16 cellular contexts compared by ENCODE assay signal in the genomic region with DNA sequence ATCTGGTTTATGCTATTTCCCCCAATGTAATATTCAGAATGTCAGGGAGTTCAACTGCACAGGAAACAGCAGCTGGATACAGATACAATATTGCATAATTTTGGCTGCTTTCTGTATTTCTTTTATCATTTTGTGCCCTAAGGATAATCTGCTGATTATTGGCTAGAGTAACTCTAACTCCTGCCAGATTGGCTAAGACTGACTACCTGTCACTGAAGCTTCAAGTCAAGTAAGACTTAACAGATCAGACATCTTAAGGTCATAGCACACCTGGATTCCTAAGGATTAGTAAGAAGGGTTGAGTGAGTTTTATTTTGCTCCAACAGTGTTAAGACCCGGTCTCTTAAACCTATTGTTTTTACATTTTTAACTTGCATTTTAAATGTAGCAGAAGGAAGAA.
DNase-seq lines count a peak whose midpoint lies in the region; ATAC-seq and TF ChIP-seq lines count a peak whose summit lies in the region.
"Had no signal": no experiment of that assay in that cellular context is flagged by ENCODE, and none has a peak within 500 bp of the region (broad histone marks: within the 10 kb centered on the region; RNA-seq: fewer than 3 reads in every experiment).

No MANE protein-coding gene starts in this region.

- H3K27me3 ChIP-seq in CD4-positive, alpha-beta memory T cell (ENCODE audit: insufficient read depth, low read length) = no peaks in the 10 kb centered on the region

- no peaks in the 10 kb centered on the region for H3K36me3 ChIP-seq in CD4-positive, alpha-beta memory T cell (ENCODE audit: insufficient read depth, low read length)
- H3K36me3 ChIP-seq: BLaER1 treated with 17β-estradiol and CSF1 and Interleukin-3, amounts not matched to agents 10 nM and 100 nM had no signal

- H3K4me1 ChIP-seq in CD4-positive, alpha-beta memory T cell (ENCODE audit: insufficient read depth, low read length) = peaks cover 49% of the 10 kb centered on the region
- H3K4me1 ChIP-seq: A549; BLaER1 treated with 17β-estradiol and CSF1 and Interleukin-3, amounts not matched to agents 10 nM and 100 nM had no signal

- POLR2A ChIA-PET in activated CD4-positive, alpha-beta T cell treated with anti-CD3 and anti-CD28 coated beads, Interleukin-2, amount 10 ng/mL, durations not matched to agents 7 days and 5 days (lab: Charles Lee) = no interaction called here
- POLR2A ChIA-PET in CD4-positive, alpha-beta memory T cell (lab: Charles Lee; ENCODE audit: partially characterized antibody) = no interaction called here
- POLR2A ChIA-PET in activated CD4-positive, alpha-beta memory T cell treated with anti-CD3 and anti-CD28 coated beads, Interleukin-2, amount 10 ng/mL, durations not matched to agents 7 days and 5 days (lab: Charles Lee) = no interaction called here
- POLR2A ChIA-PET in MCF 10A (lab: Yijun Ruan, JAX) = no interaction called here

- no peak overlapping the region for H3K27ac ChIP-seq in CD4-positive, alpha-beta memory T cell (ENCODE audit: low read depth, low read length)
- H3K27ac ChIP-seq: A549; BLaER1 treated with 17β-estradiol and CSF1 and Interleukin-3, amounts not matched to agents 10 nM and 100 nM had no signal

- H3K4me3 Mint-ChIP-seq in activated CD4-positive, alpha-beta T cell treated with anti-CD3 and anti-CD28 coated beads, Interleukin-2, amount 10 ng/mL, durations not matched to agents 7 days and 5 days = no peak overlapping the region
- peak overlapping the region in 7 of 8 donors; percentile 9 to 68 (median 35) for H3K4me3 Mint-ChIP-seq in CD4-positive, alpha-beta memory T cell
- no peak overlapping the region for H3K4me3 Mint-ChIP-seq in activated CD4-positive, alpha-beta memory T cell treated with anti-CD3 and anti-CD28 coated beads, Interleukin-2, amount 10 ng/mL, durations not matched to agents 7 days and 5 days
- no peak overlapping the region for H3K4me3 Mint-ChIP-seq in MCF 10A (ENCODE audit: unreplicated experiment)

- intact Hi-C loops in CD4-positive, alpha-beta memory T cell (cut with micrococcal nuclease) = no loop called here
- intact Hi-C loops in MCF 10A (cut with micrococcal nuclease) = no loop called here

- DNase-seq in activated CD4-positive, alpha-beta T cell treated with anti-CD3 and anti-CD28 coated beads, Interleukin-2, amount 10 ng/mL, durations not matched to agents 7 days and 5 days = no peak
- DNase-seq in activated CD4-positive, alpha-beta T cell treated with anti-CD3 and anti-CD28 coated beads, Interleukin-2, amount 50 U/mL, for 1 hour = no peak
- DNase-seq in CD4-positive, alpha-beta memory T cell = no peak
- DNase-seq in activated CD4-positive, alpha-beta memory T cell treated with anti-CD3 and anti-CD28 coated beads, Interleukin-2, amount 10 ng/mL, durations not matched to agents 7 days and 5 days = no peak
- DNase-seq in MCF 10A (ENCODE audit: unreplicated experiment) (no peak), NCI-H1930 (lab: John Stamatoyannopoulos, UW) (no peak)
- DNase-seq: GF-D8, NCI-H1417, NCI-H2029, NCI-H2171, NCI-H446, NCI-H69 had no signal

- H3K4me3 ChIP-seq in CD4-positive, alpha-beta memory T cell (ENCODE audit: low read length in 2 of 2) = no peak overlapping the region
- H3K4me3 ChIP-seq: A549; BLaER1 treated with 17β-estradiol and CSF1 and Interleukin-3, amounts not matched to agents 10 nM and 100 nM had no signal

- CTCF ChIA-PET in activated CD4-positive, alpha-beta T cell treated with anti-CD3 and anti-CD28 coated beads, Interleukin-2, amount 10 ng/mL, durations not matched to agents 7 days and 5 days (lab: Charles Lee) = interaction anchor here (1.3 kb wide), 1 partner anchor 12 kb away, joined by 3 read pairs; no protein-coding TSS in a partner anchor
- CTCF ChIA-PET in CD4-positive, alpha-beta memory T cell (lab: Charles Lee; ENCODE audit: partially characterized antibody) = no interaction called here
- CTCF ChIA-PET in activated CD4-positive, alpha-beta memory T cell treated with anti-CD3 and anti-CD28 coated beads, Interleukin-2, amount 10 ng/mL, durations not matched to agents 7 days and 5 days (lab: Charles Lee) = no interaction called here
- CTCF ChIA-PET in MCF 10A (lab: Yijun Ruan, JAX) = no interaction called here

- BruUV-seq in MCF 10A (replicated peaks; lab: Mats Ljungman, UMichigan) = no TSS peak

- ATAC-seq in esophagus mucosa (peak; percentile 80), GM21360 (IDR thresholded peaks at IDR 0.05; ENCODE audit: unreplicated experiment) (no peak)
- ATAC-seq: A549 had no signal

- no peak for TF ChIP-seq CTCF in MCF 10A (IDR thresholded peaks at IDR 0.05; ENCODE audit: unreplicated experiment)

- H3K36me3 Mint-ChIP-seq in activated CD4-positive, alpha-beta T cell treated with anti-CD3 and anti-CD28 coated beads, Interleukin-2, amount 10 ng/mL, durations not matched to agents 7 days and 5 days (ENCODE audit: low read depth) = peaks cover 26% of the 10 kb centered on the region
- peaks cover 0 to 3% of the 10 kb centered on the region in 2 donors for H3K36me3 Mint-ChIP-seq in CD4-positive, alpha-beta memory T cell
- H3K36me3 Mint-ChIP-seq in activated CD4-positive, alpha-beta memory T cell treated with anti-CD3 and anti-CD28 coated beads, Interleukin-2, amount 10 ng/mL, durations not matched to agents 7 days and 5 days (ENCODE audit: low read depth) = peaks cover 18% of the 10 kb centered on the region
- H3K36me3 Mint-ChIP-seq in MCF 10A (ENCODE audit: insufficient read depth, unreplicated experiment) = no peaks in the 10 kb centered on the region

- no peaks in the 10 kb centered on the region for H3K9me3 ChIP-seq in CD4-positive, alpha-beta memory T cell (ENCODE audit: control insufficient read depth in 1 of 2, low read length in 2 of 2)
- H3K9me3 ChIP-seq: A549 had no signal

- H3K9me3 Mint-ChIP-seq in activated CD4-positive, alpha-beta T cell treated with anti-CD3 and anti-CD28 coated beads, Interleukin-2, amount 10 ng/mL, durations not matched to agents 7 days and 5 days = peaks cover 15% of the 10 kb centered on the region
- peaks cover 0 to 8% (median under 1%) of the 10 kb centered on the region in 8 donors for H3K9me3 Mint-ChIP-seq in CD4-positive, alpha-beta memory T cell
- peaks cover 5% of the 10 kb centered on the region for H3K9me3 Mint-ChIP-seq in activated CD4-positive, alpha-beta memory T cell treated with anti-CD3 and anti-CD28 coated beads, Interleukin-2, amount 10 ng/mL, durations not matched to agents 7 days and 5 days
- peaks cover 7% of the 10 kb centered on the region for H3K9me3 Mint-ChIP-seq in MCF 10A (ENCODE audit: unreplicated experiment)

- H3K27ac Mint-ChIP-seq in activated CD4-positive, alpha-beta T cell treated with anti-CD3 and anti-CD28 coated beads, Interleukin-2, amount 10 ng/mL, durations not matched to agents 7 days and 5 days = peak overlapping the region; percentile 62
- peak overlapping the region in 3 of 7 donors; percentile 24 to 65 (median 48) for H3K27ac Mint-ChIP-seq in CD4-positive, alpha-beta memory T cell
- peak overlapping the region; percentile 17 for H3K27ac Mint-ChIP-seq in activated CD4-positive, alpha-beta memory T cell treated with anti-CD3 and anti-CD28 coated beads, Interleukin-2, amount 10 ng/mL, durations not matched to agents 7 days and 5 days
- no peak overlapping the region for H3K27ac Mint-ChIP-seq in MCF 10A (ENCODE audit: low read depth, unreplicated experiment)

- H3K4me1 Mint-ChIP-seq in activated CD4-positive, alpha-beta T cell treated with anti-CD3 and anti-CD28 coated beads, Interleukin-2, amount 10 ng/mL, durations not matched to agents 7 days and 5 days = peaks cover 54% of the 10 kb centered on the region
- peaks cover 32 to 54% (median 45%) of the 10 kb centered on the region in 4 donors for H3K4me1 Mint-ChIP-seq in CD4-positive, alpha-beta memory T cell
- peaks cover 57% of the 10 kb centered on the region for H3K4me1 Mint-ChIP-seq in activated CD4-positive, alpha-beta memory T cell treated with anti-CD3 and anti-CD28 coated beads, Interleukin-2, amount 10 ng/mL, durations not matched to agents 7 days and 5 days
- H3K4me1 Mint-ChIP-seq in MCF 10A (ENCODE audit: insufficient read depth, unreplicated experiment) = no peaks in the 10 kb centered on the region

- no peaks in the 10 kb centered on the region for H3K27me3 Mint-ChIP-seq in activated CD4-positive, alpha-beta T cell treated with anti-CD3 and anti-CD28 coated beads, Interleukin-2, amount 10 ng/mL, durations not matched to agents 7 days and 5 days
- no peaks in the 10 kb centered on the region for H3K27me3 Mint-ChIP-seq in CD4-positive, alpha-beta memory T cell
- no peaks in the 10 kb centered on the region for H3K27me3 Mint-ChIP-seq in activated CD4-positive, alpha-beta memory T cell treated with anti-CD3 and anti-CD28 coated beads, Interleukin-2, amount 10 ng/mL, durations not matched to agents 7 days and 5 days
- peaks cover 9% of the 10 kb centered on the region for H3K27me3 Mint-ChIP-seq in MCF 10A (ENCODE audit: insufficient read depth, unreplicated experiment)

Comparison
In these comparisons a context has a peak if more than half of its experiments do, and no peak if none do; other contexts are left out.
1. H3K4me3 Mint-ChIP-seq: peak in CD4-positive, alpha-beta memory T cell (7 of 8); none in activated CD4-positive, alpha-beta T cell treated with anti-CD3 and anti-CD28 coated beads, Interleukin-2, amount 10 ng/mL, durations not matched to agents 7 days and 5 days (single experiment), activated CD4-positive, alpha-beta memory T cell treated with anti-CD3 and anti-CD28 coated beads, Interleukin-2, amount 10 ng/mL, durations not matched to agents 7 days and 5 days (single experiment) and MCF 10A (single experiment).